Comparison of ENCODE assay signal across 10 cellular contexts in genomic region chr4:41611881-41612871, GRCh38.
DNase-seq lines count a peak whose midpoint lies in the region; ATAC-seq and TF ChIP-seq lines count a peak whose summit lies in the region.
"Had no signal": no experiment of that assay in that cellular context is flagged by ENCODE, and none has a peak within 500 bp of the region (broad histone marks: within the 10 kb centered on the region; RNA-seq: fewer than 3 reads in every experiment).

No MANE protein-coding gene starts in this region.

- H3K4me3 ChIP-seq in epithelial cell of proximal tubule (ENCODE audit: low read depth, low read length) = peak overlapping the region; percentile 21
- H3K4me3 ChIP-seq in muscle layer of colon (ENCODE audit: low read depth in 1 of 2, low read length in 2 of 2) = peak overlapping the region in 1 of 2 donors; percentile 59

- peak overlapping the region; percentile 65 for H3K27ac ChIP-seq in muscle layer of colon (ENCODE audit: low read depth, low read length)

- ATAC-seq in GM21381 (IDR thresholded peaks at IDR 0.05; ENCODE audit: unreplicated experiment) = no peak

- H3K27me3 ChIP-seq in muscle layer of colon (ENCODE audit: control insufficient read depth in 1 of 2, insufficient read depth in 2 of 2, low read length in 2 of 2) = no peaks in the 10 kb centered on the region

- H3K4me1 ChIP-seq in muscle layer of colon (ENCODE audit: insufficient read depth, low read length) = peaks cover 23% of the 10 kb centered on the region

- peak; percentile 75 for DNase-seq in AG20443 (ENCODE audit: low spot score)
- DNase-seq in NCI-H526 (lab: John Stamatoyannopoulos, UW) = peak; percentile 90 to 94
- DNase-seq in epithelial cell of proximal tubule (ENCODE audit: low read depth) = no peak
- no peak for DNase-seq in HuH-7.5 (ENCODE audit: low spot score)
- DNase-seq in OCI-M1 (lab: John Stamatoyannopoulos, UW) = no peak
- no peak for DNase-seq in OCI-M2 (lab: John Stamatoyannopoulos, UW; ENCODE audit: unreplicated experiment)
- DNase-seq: DND-41, NCI-H1436 had no signal

- TF ChIP-seq CTCF in epithelial cell of proximal tubule (conservative IDR thresholded peaks at IDR 0.05; ENCODE audit: low read depth, low read length) = no peak

- no peaks in the 10 kb centered on the region for H3K9me3 ChIP-seq in muscle layer of colon (ENCODE audit: low read length)

- H3K36me3 ChIP-seq in muscle layer of colon (ENCODE audit: insufficient read depth, low read length) = no peaks in the 10 kb centered on the region

- H3K9ac ChIP-seq in muscle layer of colon (ENCODE audit: low read length) = no peak overlapping the region

Comparison
In these comparisons a context has a peak if more than half of its experiments do, and no peak if none do; other contexts are left out.
1. DNase-seq: peak in AG20443 (single experiment) and NCI-H526 (2 of 2); none in epithelial cell of proximal tubule (single experiment), HuH-7.5 (single experiment), OCI-M1 (single experiment) and OCI-M2 (single experiment).